ENCODE assay signal across 1 cellular context in the genomic region with DNA sequence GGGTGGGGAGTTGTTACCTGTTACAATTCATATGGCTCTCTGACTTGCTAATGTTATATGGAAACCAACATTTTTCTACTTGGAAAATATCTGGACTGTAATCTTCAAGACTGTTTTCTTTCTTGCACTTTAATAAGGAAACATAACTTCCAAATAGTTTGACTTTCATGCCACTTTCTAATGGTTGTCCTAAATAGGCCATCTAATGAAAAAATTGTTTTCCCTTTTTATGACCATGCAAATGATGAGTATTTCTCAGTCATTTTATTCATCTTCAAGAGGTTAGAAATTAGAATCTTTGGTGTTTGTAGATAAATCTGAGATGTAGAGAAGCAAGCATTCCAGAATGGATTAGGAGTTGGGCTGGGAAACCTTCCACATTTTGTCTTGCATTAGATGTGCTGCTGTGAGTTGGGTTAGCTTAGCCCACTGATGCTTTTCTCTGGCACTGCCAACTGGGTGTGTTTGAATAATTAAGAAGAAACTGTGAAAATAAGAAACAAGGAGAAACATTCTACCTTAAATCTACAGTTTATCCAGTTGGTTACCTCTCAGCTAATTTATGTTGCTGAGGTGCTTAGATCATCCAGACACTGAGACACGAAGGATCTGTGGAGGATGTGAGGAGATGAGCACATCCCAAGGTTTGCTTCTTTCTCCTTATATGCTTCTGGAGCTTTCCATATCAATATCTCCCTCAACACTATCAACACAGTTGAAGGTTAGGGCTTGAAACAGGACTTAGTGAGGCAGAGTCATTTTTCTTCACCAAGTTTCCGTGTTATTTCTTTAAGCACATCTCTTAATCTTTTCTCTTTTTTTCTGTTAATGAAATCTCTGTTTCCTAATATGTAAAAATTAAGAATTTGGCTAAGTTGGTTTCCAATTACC.
TF ChIP-seq lines count a peak whose summit lies in the region.

No MANE protein-coding gene starts in this region.

TF ChIP-seq in IMR-90, 13 proteins besides CTCF, POLR2A, EP300 and RAD21:
- TF ChIP-seq FOS (IDR thresholded peaks at IDR 0.05; ENCODE audit: low read depth, low read length) (no peak), MAZ (IDR thresholded peaks at IDR 0.05; ENCODE audit: borderline replicate concordance, low read depth, low read length) (no peak), SMC3 (IDR thresholded peaks at IDR 0.05; ENCODE audit: low read depth, low read length) (no peak), MAFK (IDR thresholded peaks at IDR 0.05; ENCODE audit: low read depth, low read length) (no peak), RFX5 (IDR thresholded peaks at IDR 0.05; ENCODE audit: low read depth, low read length) (no peak), RCOR1 (IDR thresholded peaks at IDR 0.05; ENCODE audit: insufficient replicate concordance, low read length) (no peak)
- TF ChIP-seq, protein P1, sequence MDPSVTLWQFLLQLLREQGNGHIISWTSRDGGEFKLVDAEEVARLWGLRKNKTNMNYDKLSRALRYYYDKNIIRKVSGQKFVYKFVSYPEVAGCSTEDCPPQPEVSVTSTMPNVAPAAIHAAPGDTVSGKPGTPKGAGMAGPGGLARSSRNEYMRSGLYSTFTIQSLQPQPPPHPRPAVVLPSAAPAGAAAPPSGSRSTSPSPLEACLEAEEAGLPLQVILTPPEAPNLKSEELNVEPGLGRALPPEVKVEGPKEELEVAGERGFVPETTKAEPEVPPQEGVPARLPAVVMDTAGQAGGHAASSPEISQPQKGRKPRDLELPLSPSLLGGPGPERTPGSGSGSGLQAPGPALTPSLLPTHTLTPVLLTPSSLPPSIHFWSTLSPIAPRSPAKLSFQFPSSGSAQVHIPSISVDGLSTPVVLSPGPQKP (IDR thresholded peaks at IDR 0.05; ENCODE audit: borderline replicate concordance, low read depth, low read length), result no peak
TF ChIP-seq in IMR-90: peak in this region for 0.
